8 cellular contexts compared by ENCODE assay signal in the genomic region with DNA sequence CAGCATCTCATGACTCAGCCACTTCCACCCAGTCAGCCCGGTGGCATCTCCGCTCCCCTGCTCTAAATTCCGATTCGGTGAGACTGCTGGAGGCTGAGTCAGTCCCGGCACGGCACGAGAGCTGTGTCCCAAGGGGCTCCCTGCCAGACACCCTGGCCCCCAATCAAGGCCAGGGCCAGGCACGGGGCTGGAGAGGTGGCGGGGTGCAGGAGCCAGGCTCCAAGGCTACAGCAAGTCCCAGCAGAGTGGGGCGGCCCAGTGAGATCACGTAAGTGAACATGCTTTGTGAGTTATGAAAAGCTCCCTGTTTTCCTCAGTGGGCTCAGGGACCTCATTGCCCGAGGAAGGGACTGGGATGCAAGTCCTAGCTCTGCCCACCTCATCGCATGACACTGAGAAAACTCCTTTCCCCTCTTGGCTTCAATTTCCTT. TPM values are rescaled to one million over a fixed set of nuclear protein-coding genes. Genes with fewer than 3 reads are reported as not detected.
A peak's percentile ranks its signal among the peaks of the same experiment; 100 is the strongest.
DNase-seq lines count a peak whose midpoint lies in the region; ATAC-seq and TF ChIP-seq lines count a peak whose summit lies in the region.

No MANE protein-coding gene starts in this region.

- H3K4me1 ChIP-seq in gastrocnemius medialis, result peaks cover 51 to 53% of the 10 kb centered on the region in 2 donors

- TF ChIP-seq POLR2A in gastrocnemius medialis (IDR thresholded peaks at IDR 0.05), result peak in 1 of 2 donors; percentile 34

- intact Hi-C loops in head of caudate nucleus (cut with DNase I), result loop anchor here (5.0 kb wide), 2 partner anchors 34 to 46 kb away; a partner anchor contains a TSS
- intact Hi-C loops in gastrocnemius medialis (cut with DNase I; ENCODE audit: low total_unique reads), result loop anchor here (1.0 to 10.0 kb wide), 6 partner anchors 15 to 904 kb away; a partner anchor contains a TSS

- H3K36me3 ChIP-seq in gastrocnemius medialis, result peaks cover 0 to under 1% of the 10 kb centered on the region in 2 donors
- no peaks in the 10 kb centered on the region; the same call in 1 of the 2 replicates for H3K36me3 ChIP-seq in WERI-Rb-1

- H3K9me3 ChIP-seq in gastrocnemius medialis, result no peaks in the 10 kb centered on the region
- no peaks in the 10 kb centered on the region for H3K9me3 ChIP-seq in WERI-Rb-1 (ENCODE audit: severe bottlenecking)

- peak; percentile 94 for DNase-seq in GM03348 (ENCODE audit: low spot score)
- DNase-seq in SW 1271 (lab: John Stamatoyannopoulos, UW), result peak; percentile 95 to 97
- peak in 41 of 42 donors; percentile 33 to 92 (median 63) for DNase-seq in head of caudate nucleus
- peak; percentile 93 to 95 for DNase-seq in gastrocnemius medialis
- DNase-seq in NCI-H345 (lab: John Stamatoyannopoulos, UW), result no peak
- DNase-seq in WERI-Rb-1, result no peak

- in situ Hi-C loops in gastrocnemius medialis (cut with MboI; ENCODE audit: low sequenced_read_pairs in 4 of 4), result no loop called here

- TF ChIP-seq CTCF in gastrocnemius medialis (IDR thresholded peaks at IDR 0.05 in 4 of 5, conservative IDR thresholded peaks at IDR 0.05 in 1 of 5) (no peak), WERI-Rb-1 (IDR thresholded peaks at IDR 0.05; ENCODE audit: low read depth, low read length) (no peak)

- peak overlapping the region in 3 of 4 donors; percentile 1 to 18 (median 17) for H3K4me3 ChIP-seq in gastrocnemius medialis
- no peak overlapping the region for H3K4me3 ChIP-seq in WERI-Rb-1 (ENCODE audit: low read depth, low read length)

- peak overlapping the region; percentile 86 to 98 (median 93) for H3K27ac ChIP-seq in gastrocnemius medialis
- no peak overlapping the region for H3K27ac ChIP-seq in WERI-Rb-1

- peaks cover 0 to 3% (median 0%) of the 10 kb centered on the region in 3 donors for H3K27me3 ChIP-seq in gastrocnemius medialis
- no peaks in the 10 kb centered on the region for H3K27me3 ChIP-seq in WERI-Rb-1 (ENCODE audit: insufficient read depth, low read depth, severe bottlenecking)

- ATAC-seq in gastrocnemius medialis, result peak; percentile 73 to 79
- ATAC-seq in GM18909 (IDR thresholded peaks at IDR 0.05; ENCODE audit: poor library complexity, unreplicated experiment), result no peak
- no peak for ATAC-seq in HG03139 (IDR thresholded peaks at IDR 0.05; ENCODE audit: unreplicated experiment)

RNA-seq across cellular contexts. Expression of a gene that starts 3.0 kb away (rescaled TPM):
- total RNA-seq in gastrocnemius medialis, result 10 to 100 TPM; 20.8 to 30.7 (median 23.9) TPM

RNA-seq across cellular contexts. Expression of a gene that starts 3.4 kb away (rescaled TPM):
- total RNA-seq in gastrocnemius medialis, result 100 to 1,000 TPM in 3 of 4 donors, 10 to 100 TPM in 1; 96.7 to 146 (median 110) TPM

RNA-seq across cellular contexts. Expression of a gene that starts 15.6 kb away (rescaled TPM):
- total RNA-seq in gastrocnemius medialis, result 1 to 10 TPM in 3 of 4 donors, under 1 TPM in 1; 0.36 to 9.3 (median 5.2) TPM

RNA-seq across cellular contexts. Expression of a gene that starts 25.4 kb away (rescaled TPM):
- total RNA-seq in gastrocnemius medialis, result 10 to 100 TPM; 25.4 to 81.3 (median 42.4) TPM

RNA-seq across cellular contexts. Expression of a gene that starts 27.6 kb away (rescaled TPM):
- total RNA-seq in gastrocnemius medialis, result 10 to 100 TPM; 39.6 to 79.3 (median 53.0) TPM

Comparison
In these comparisons a context has a peak if more than half of its experiments do, and no peak if none do; other contexts are left out.
1. DNase-seq: peak in GM03348 (single experiment), SW 1271 (2 of 2), head of caudate nucleus (41 of 42) and gastrocnemius medialis (2 of 2); none in NCI-H345 (single experiment) and WERI-Rb-1 (single experiment).
2. ATAC-seq: peak in gastrocnemius medialis (2 of 2); none in GM18909 (single experiment) and HG03139 (single experiment).